8 cellular contexts compared by ENCODE assay signal in the genomic region with DNA sequence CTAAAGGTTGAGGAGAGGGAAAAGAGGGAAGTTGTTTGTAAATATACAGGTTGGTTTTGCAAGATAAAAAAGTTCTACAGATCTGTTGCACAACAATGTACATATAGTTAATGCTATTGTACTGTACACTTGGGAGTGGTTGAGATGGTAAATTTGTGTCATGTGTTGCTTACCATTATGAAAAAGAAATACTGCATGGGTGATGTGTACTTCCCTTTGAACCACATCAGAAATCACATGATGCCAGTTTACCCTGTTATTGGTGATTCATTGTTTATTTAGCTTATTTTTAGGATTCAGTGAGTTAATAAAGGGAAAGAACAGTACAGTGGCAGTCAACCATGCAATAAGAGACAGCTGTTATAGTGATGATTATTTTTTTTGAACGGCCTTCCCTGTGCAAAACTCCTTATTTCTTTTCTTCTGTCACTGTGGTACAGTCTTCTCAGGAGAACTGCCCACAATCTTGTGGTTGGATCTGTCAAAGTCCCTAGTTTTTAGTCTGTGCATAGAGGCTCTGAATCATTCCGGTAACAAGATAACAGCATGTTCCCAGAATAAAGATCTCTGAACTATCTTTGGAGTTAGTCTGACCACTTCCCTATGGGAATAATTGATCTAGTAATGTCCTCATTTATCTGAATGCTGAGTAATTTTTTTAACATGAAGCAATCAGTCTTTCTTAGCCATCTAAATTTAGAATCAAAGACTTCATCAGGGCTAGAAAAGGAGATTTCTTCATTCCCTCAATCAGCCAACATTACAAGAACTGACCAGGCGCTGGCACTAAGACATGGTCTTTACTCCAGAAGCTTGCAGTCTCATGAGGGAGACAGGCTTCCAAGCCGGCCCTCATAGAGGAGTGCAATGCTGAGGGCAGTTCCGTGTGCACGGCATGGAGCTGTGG.
DNase-seq lines count a peak whose midpoint lies in the region; ATAC-seq and TF ChIP-seq lines count a peak whose summit lies in the region.

No MANE protein-coding gene starts in this region.

- ATAC-seq in CD8-positive, alpha-beta T cell, result no peak

- H3K27me3 ChIP-seq in BLaER1 treated with 17β-estradiol and CSF1 and Interleukin-3, amounts not matched to agents 10 nM and 100 nM, result no peaks in the 10 kb centered on the region
- no peaks in the 10 kb centered on the region for H3K27me3 ChIP-seq in mesenchymal stem cell (ENCODE audit: control insufficient read depth in 1 of 2, insufficient read depth in 1 of 2, low read length in 2 of 2)
- no peaks in the 10 kb centered on the region for H3K27me3 ChIP-seq in CD8-positive, alpha-beta T cell (ENCODE audit: insufficient read depth, low read length)

- no peak overlapping the region for H3K23ac ChIP-seq in mesenchymal stem cell (ENCODE audit: low read length in 2 of 2)

- H3K4me1 Mint-ChIP-seq in CD8-positive, alpha-beta T cell (ENCODE audit: low read depth), result no peaks in the 10 kb centered on the region

- no peaks in the 10 kb centered on the region for H3K36me3 ChIP-seq in BLaER1 treated with 17β-estradiol and CSF1 and Interleukin-3, amounts not matched to agents 10 nM and 100 nM
- H3K36me3 ChIP-seq in mesenchymal stem cell (ENCODE audit: control insufficient read depth in 1 of 2, insufficient read depth in 2 of 2, low read depth in 1 of 2, low read length in 2 of 2), result no peaks in the 10 kb centered on the region
- no peaks in the 10 kb centered on the region for H3K36me3 ChIP-seq in CD8-positive, alpha-beta T cell (ENCODE audit: insufficient read depth, low read length)

- peak overlapping the region in 1 of 2 experiments; percentile 63 for H3K14ac ChIP-seq in mesenchymal stem cell (ENCODE audit: low read length in 2 of 2)

- H3K4ac ChIP-seq in mesenchymal stem cell (ENCODE audit: low read depth in 1 of 2, low read length in 2 of 2), result peak overlapping the region in 1 of 2 experiments; percentile 69

- peak overlapping the region; percentile 43 for H4K91ac ChIP-seq in mesenchymal stem cell (ENCODE audit: low read length)

- no peaks in the 10 kb centered on the region for H3K27me3 Mint-ChIP-seq in CD8-positive, alpha-beta T cell (ENCODE audit: low read depth)

- H3K79me1 ChIP-seq in mesenchymal stem cell (replicated peaks; ENCODE audit: low read length, poor library complexity, severe bottlenecking), result no peaks in the 10 kb centered on the region

- peak overlapping the region; percentile 89 to 99 (median 94) for H3K27ac ChIP-seq in BLaER1 treated with 17β-estradiol and CSF1 and Interleukin-3, amounts not matched to agents 10 nM and 100 nM
- peak overlapping the region; percentile 41 for H3K27ac ChIP-seq in mesenchymal stem cell (ENCODE audit: low read length, poor library complexity, severe bottlenecking)
- no peak overlapping the region for H3K27ac ChIP-seq in CD8-positive, alpha-beta T cell (ENCODE audit: low read depth, low read length)

- H3K18ac ChIP-seq in mesenchymal stem cell (ENCODE audit: low read depth in 1 of 2, low read length in 2 of 2), result peak overlapping the region; percentile 82 to 84

- TF ChIP-seq CTCF in cardiac fibroblast (IDR thresholded peaks at IDR 0.05; ENCODE audit: low read depth, low read length), result no peak
- no peak for TF ChIP-seq CTCF in CD8-positive, alpha-beta T cell (IDR thresholded peaks at IDR 0.05)

- H3K36me3 Mint-ChIP-seq in CD8-positive, alpha-beta T cell, result no peaks in the 10 kb centered on the region

- no peak overlapping the region for H2BK120ac ChIP-seq in mesenchymal stem cell (ENCODE audit: low read depth, low read length)

- H3K4me3 Mint-ChIP-seq in CD8-positive, alpha-beta T cell, result no peak overlapping the region

- H4K20me1 ChIP-seq in BLaER1 treated with 17β-estradiol and CSF1 and Interleukin-3, amounts not matched to agents 10 nM and 100 nM, result no peaks in the 10 kb centered on the region

- no peaks in the 10 kb centered on the region for H3K9me3 Mint-ChIP-seq in CD8-positive, alpha-beta T cell

- H3K27ac Mint-ChIP-seq in CD8-positive, alpha-beta T cell, result no peak overlapping the region

- H3K4me2 ChIP-seq in BLaER1 treated with 17β-estradiol and CSF1 and Interleukin-3, amounts not matched to agents 10 nM and 100 nM, result peak overlapping the region; percentile 52 to 91 (median 75)
- H3K4me2 ChIP-seq in mesenchymal stem cell (ENCODE audit: low read length, poor library complexity, severe bottlenecking), result no peak overlapping the region

- H2BK5ac ChIP-seq in mesenchymal stem cell (ENCODE audit: low read depth, low read length, poor library complexity, severe bottlenecking), result no peak overlapping the region

- H2AFZ ChIP-seq in mesenchymal stem cell (ENCODE audit: low read depth, low read length), result no peak overlapping the region

- DNase-seq in NCI-H69 (lab: John Stamatoyannopoulos, UW) (peak; percentile 28), cardiac fibroblast (ENCODE audit: low read depth in 2 of 2) (peak; percentile 91 to 92), mesenchymal stem cell (peak; percentile 92), D341Med (ENCODE audit: low spot score) (no peak), NCI-H2227 (lab: John Stamatoyannopoulos, UW; ENCODE audit: unreplicated experiment) (no peak)
- no peak for DNase-seq in CD8-positive, alpha-beta T cell
- DNase-seq in activated naive CD4-positive, alpha-beta T cell treated with Interleukin-2 at 50 U/mL for 16 hours, result no peak

- H2BK12ac ChIP-seq in mesenchymal stem cell (ENCODE audit: low read length in 2 of 2), result peak overlapping the region in 1 of 2 experiments; percentile 92

- peaks cover 22 to 88% (median 47%) of the 10 kb centered on the region in 10 experiments for H3K4me1 ChIP-seq in BLaER1 treated with 17β-estradiol and CSF1 and Interleukin-3, amounts not matched to agents 10 nM and 100 nM
- H3K4me1 ChIP-seq in mesenchymal stem cell (ENCODE audit: control insufficient read depth, insufficient read depth, low read depth, low read length), result peaks cover 7% of the 10 kb centered on the region
- H3K4me1 ChIP-seq in CD8-positive, alpha-beta T cell (ENCODE audit: insufficient read depth, low read length), result no peaks in the 10 kb centered on the region

- H3K4me3 ChIP-seq in BLaER1 treated with 17β-estradiol and CSF1 and Interleukin-3, amounts not matched to agents 10 nM and 100 nM, result peak overlapping the region in 1 of 10 experiments; percentile 9; a peak in 2 of 20 replicates
- H3K4me3 ChIP-seq in cardiac fibroblast (replicated peaks in 1 of 2; ENCODE audit: low read depth in 2 of 2, low read length in 2 of 2) (no peak overlapping the region), mesenchymal stem cell (ENCODE audit: insufficient read depth in 1 of 2, low read depth in 1 of 2, low read length in 2 of 2) (peak overlapping the region in 1 of 2 experiments; percentile 50)
- H3K4me3 ChIP-seq in CD8-positive, alpha-beta T cell (ENCODE audit: low read depth, low read length), result no peak overlapping the region

- peak overlapping the region; percentile 72 to 90 (median 82) for H3K9ac ChIP-seq in BLaER1 treated with 17β-estradiol and CSF1 and Interleukin-3, amounts not matched to agents 10 nM and 100 nM
- peak overlapping the region; percentile 73 for H3K9ac ChIP-seq in mesenchymal stem cell (ENCODE audit: low read length)

- POLR2A ChIA-PET in CD8-positive, alpha-beta T cell (lab: Charles Lee), result no interaction called here

- CTCF ChIA-PET in CD8-positive, alpha-beta T cell (lab: Charles Lee), result interaction anchor here (0.8 kb wide), 1 partner anchor 17 kb away, joined by 3 read pairs; no protein-coding TSS in a partner anchor

- H4K8ac ChIP-seq in mesenchymal stem cell (ENCODE audit: low read length), result peak overlapping the region; percentile 84

- no peak overlapping the region for H2BK15ac ChIP-seq in mesenchymal stem cell (ENCODE audit: low read depth, poor library complexity, severe bottlenecking)

- peaks cover 18 to 44% (median 35%) of the 10 kb centered on the region in 11 experiments for H3K9me3 ChIP-seq in BLaER1 treated with 17β-estradiol and CSF1 and Interleukin-3, amounts not matched to agents 10 nM and 100 nM (replicated peaks in 1 of 11)
- peaks cover 5% of the 10 kb centered on the region for H3K9me3 ChIP-seq in mesenchymal stem cell (ENCODE audit: control insufficient read depth, low read length)
- no peaks in the 10 kb centered on the region for H3K9me3 ChIP-seq in CD8-positive, alpha-beta T cell (ENCODE audit: low read length)

- H2AK5ac ChIP-seq in mesenchymal stem cell (ENCODE audit: low read length, severe bottlenecking), result no peak overlapping the region

- 77% methylated on average over 4 of the region's 6 CpGs for WGBS in mesenchymal stem cell

- intact Hi-C loops in CD8-positive, alpha-beta T cell (cut with DNase I, micrococcal nuclease), result no loop called here

Comparison
In these comparisons a context has a peak if more than half of its experiments do, and no peak if none do; other contexts are left out.
1. DNase-seq: peak in NCI-H69 (single experiment), cardiac fibroblast (2 of 2) and mesenchymal stem cell (single experiment); none in CD8-positive, alpha-beta T cell (0 of 7), D341Med (single experiment), NCI-H2227 (single experiment) and activated naive CD4-positive, alpha-beta T cell treated with Interleukin-2 at 50 U/mL for 16 hours (single experiment).